In genomic region chr1:22457836-22458235, GRCh38 we compare ENCODE assay signal across 26 cellular contexts.
"Had no signal": no experiment of that assay in that cellular context is flagged by ENCODE, and none has a peak within 500 bp of the region (broad histone marks: within the 10 kb centered on the region; RNA-seq: fewer than 3 reads in every experiment).

No MANE protein-coding gene starts in this region.

- H3K27me3 Mint-ChIP-seq: activated B cell treated with CpG ODN at 0.5 μM for 24 hours; activated CD4-positive, alpha-beta memory T cell treated with anti-CD3 and anti-CD28 coated beads for 36 hours; activated CD4-positive, alpha-beta T cell treated with anti-CD3 and anti-CD28 coated beads, Interleukin-2, amount 10 ng/mL, durations not matched to agents 7 days and 5 days; activated naive CD8-positive, alpha-beta T cell treated with anti-CD3 and anti-CD28 coated beads, Interleukin-2, amount 50 U/mL, for 24 hours had no signal

- ATAC-seq: activated naive CD4-positive, alpha-beta T cell treated with anti-CD3 and anti-CD28 coated beads, Interleukin-2, amount 50 U/mL, for 72 hours; activated naive CD8-positive, alpha-beta T cell treated with anti-CD3 and anti-CD28 coated beads, Interleukin-2, amount 50 U/mL, for 24 hours; activated T-cell treated with anti-CD3 and anti-CD28 coated beads, Interleukin-2, amount 50 U/mL, for 4 hours; body of pancreas; PC-3 had no signal

- H3K4me3 Mint-ChIP-seq: activated B cell treated with CpG ODN at 0.5 μM for 24 hours; activated CD4-positive, alpha-beta memory T cell treated with anti-CD3 and anti-CD28 coated beads for 36 hours; activated CD4-positive, alpha-beta T cell treated with anti-CD3 and anti-CD28 coated beads, Interleukin-2, amount 10 ng/mL, durations not matched to agents 7 days and 5 days; activated naive CD8-positive, alpha-beta T cell treated with anti-CD3 and anti-CD28 coated beads, Interleukin-2, amount 50 U/mL, for 24 hours; activated T-cell treated with anti-CD3 and anti-CD28 coated beads, Interleukin-2, amount 50 U/mL, for 4 hours had no signal

- H3K27me3 ChIP-seq: ascending aorta, body of pancreas had no signal

- H3K36me3 ChIP-seq: ascending aorta had no signal

- H3K36me3 Mint-ChIP-seq: activated CD4-positive, alpha-beta memory T cell treated with anti-CD3 and anti-CD28 coated beads for 36 hours; activated naive CD4-positive, alpha-beta T cell treated with anti-CD3 and anti-CD28 coated beads, Interleukin-2, amount 50 U/mL, for 72 hours had no signal

- H3K4me3 ChIP-seq: ascending aorta, body of pancreas had no signal

- H3K9me3 ChIP-seq: ascending aorta, body of pancreas had no signal

- H3K27ac Mint-ChIP-seq: activated B cell treated with CpG ODN at 0.5 μM for 24 hours; activated CD4-positive, alpha-beta memory T cell treated with anti-CD3 and anti-CD28 coated beads for 36 hours; activated CD4-positive, alpha-beta T cell treated with anti-CD3 and anti-CD28 coated beads, Interleukin-2, amount 10 ng/mL, durations not matched to agents 7 days and 5 days; activated naive CD8-positive, alpha-beta T cell treated with anti-CD3 and anti-CD28 coated beads, Interleukin-2, amount 50 U/mL, for 24 hours had no signal

- H3K27ac ChIP-seq: ascending aorta had no signal

- DNase-seq: activated B cell treated with CpG ODN at 0.5 μM for 24 hours; activated CD4-positive, alpha-beta memory T cell treated with anti-CD3 and anti-CD28 coated beads for 36 hours; activated CD4-positive, alpha-beta T cell treated with anti-CD3 and anti-CD28 coated beads, Interleukin-2, amount 10 ng/mL, durations not matched to agents 7 days and 5 days; activated CD8-positive, alpha-beta memory T cell treated with anti-CD3 and anti-CD28 coated beads for 24 hours; activated effector memory CD4-positive, alpha-beta T cell treated with anti-CD3 and anti-CD28 coated beads, Interleukin-2, amount 50 U/mL, for 16 hours; activated naive CD4-positive, alpha-beta T cell treated with Interleukin-2 at 50 U/mL for 16 hours; activated naive CD8-positive, alpha-beta T cell treated with anti-CD3 and anti-CD28 coated beads, Interleukin-2, amount 50 U/mL, for 24 hours; activated T-cell treated with anti-CD3 and anti-CD28 coated beads, Interleukin-2, amount 50 U/mL, for 4 hours; amniotic stem cell; Kasumi-1; KBM-7; NCI-H1092; NCI-H1417; NCI-H1930; NCI-H2171; NCI-H345; NCI-H510A; NCI-H526 treated with DMSO at 0.1 percent for 48 hours; NCI-H82; PC-3; SIG-M5; T-helper 2 cell; T1000 had no signal

- H3K9me3 Mint-ChIP-seq: activated B cell treated with CpG ODN at 0.5 μM for 24 hours; activated CD4-positive, alpha-beta memory T cell treated with anti-CD3 and anti-CD28 coated beads for 36 hours; activated CD4-positive, alpha-beta T cell treated with anti-CD3 and anti-CD28 coated beads, Interleukin-2, amount 10 ng/mL, durations not matched to agents 7 days and 5 days; activated naive CD4-positive, alpha-beta T cell treated with anti-CD3 and anti-CD28 coated beads, Interleukin-2, amount 50 U/mL, for 72 hours; activated naive CD8-positive, alpha-beta T cell treated with anti-CD3 and anti-CD28 coated beads, Interleukin-2, amount 50 U/mL, for 24 hours; activated T-cell treated with anti-CD3 and anti-CD28 coated beads, Interleukin-2, amount 50 U/mL, for 4 hours had no signal
